1 cellular context compared by ENCODE assay signal in genomic region chr11:61985863-61986262, GRCh38.
TF ChIP-seq lines count a peak whose summit lies in the region.

No MANE protein-coding gene starts in this region.

TF ChIP-seq in K562, 482 proteins besides CTCF, POLR2A, EP300 and RAD21 (continued from another document):
- 0 out of 2 replicates have a peak, but pooled peaks have one; percentile 29 for TF ChIP-seq MGA (IDR thresholded peaks at IDR 0.05)
- TF ChIP-seq ESRRA (IDR thresholded peaks at IDR 0.05; ENCODE audit: borderline replicate concordance, low read depth) = no peak
- no peak for TF ChIP-seq MXI1 (IDR thresholded peaks at IDR 0.05; ENCODE audit: low read depth, low read length)
- TF ChIP-seq ZNF263 (CRISPR knock-in tag; IDR thresholded peaks at IDR 0.05; ENCODE audit: borderline replicate concordance) = no peak
- TF ChIP-seq KLF10 (CRISPR knock-in tag; IDR thresholded peaks at IDR 0.05) = no peak
- TF ChIP-seq ZNF668 (CRISPR knock-in tag; IDR thresholded peaks at IDR 0.05) = no peak
- TF ChIP-seq CEBPG (CRISPR knock-in tag; IDR thresholded peaks at IDR 0.05) = peak; percentile 49; the same call in 1 of the 2 replicates
- peak; percentile 55 to 61; a peak in 3 of 4 replicates for TF ChIP-seq CEBPG (tag; conservative IDR thresholded peaks at IDR 0.05 in 1 of 2, IDR thresholded peaks at IDR 0.05 in 1 of 2)
- TF ChIP-seq THRA (IDR thresholded peaks at IDR 0.05) = no peak
- no peak for TF ChIP-seq JUN (IDR thresholded peaks at IDR 0.05; ENCODE audit: borderline replicate concordance, low read depth, low read length)
- TF ChIP-seq JUN (CRISPR knock-in tag; IDR thresholded peaks at IDR 0.05; ENCODE audit: borderline replicate concordance) = no peak
- no peak for TF ChIP-seq EZH2 (IDR thresholded peaks at IDR 0.05; ENCODE audit: borderline replicate concordance, low read depth, low read length)
- no peak for TF ChIP-seq NR2C2 (CRISPR knock-in tag; IDR thresholded peaks at IDR 0.05)
- TF ChIP-seq NR2C2 (tag; IDR thresholded peaks at IDR 0.05) = no peak
- no peak for TF ChIP-seq ZNF717 (CRISPR knock-in tag; IDR thresholded peaks at IDR 0.05)
- TF ChIP-seq CBX1 (IDR thresholded peaks at IDR 0.05; ENCODE audit: low read depth) = no peak
- TF ChIP-seq ZNF232 (CRISPR knock-in tag; IDR thresholded peaks at IDR 0.05) = no peak
- no peak for TF ChIP-seq BRCA1 (IDR thresholded peaks at IDR 0.05)
- TF ChIP-seq BRCA1 (CRISPR knock-in tag; IDR thresholded peaks at IDR 0.05) = no peak
- no peak for TF ChIP-seq BRD9 (IDR thresholded peaks at IDR 0.05; ENCODE audit: low read depth, partially characterized antibody)
- no peak for TF ChIP-seq THAP12 (CRISPR knock-in tag; IDR thresholded peaks at IDR 0.05)
